9 cellular contexts compared by ENCODE assay signal in the genomic region with DNA sequence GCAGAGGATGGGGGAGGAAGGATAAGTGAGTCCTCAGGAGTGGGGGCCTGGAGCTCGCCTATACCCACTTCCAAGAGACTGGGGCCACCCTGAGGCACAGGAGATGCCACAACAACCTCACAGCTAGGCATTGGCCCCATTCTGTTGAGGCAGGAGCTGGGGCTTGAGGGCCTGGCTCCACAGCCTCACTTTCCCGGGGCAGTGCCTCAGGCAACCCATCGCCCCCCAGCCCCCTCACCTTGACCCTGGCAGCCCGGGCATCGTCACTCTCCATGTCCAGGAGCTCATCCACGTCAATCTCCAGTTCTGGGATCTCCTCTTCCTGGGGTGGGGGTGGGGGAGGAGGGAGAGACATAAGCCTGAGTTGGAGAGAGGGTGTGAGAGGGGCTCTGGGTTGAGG. TPM values are rescaled to one million over a fixed set of nuclear protein-coding genes. Genes with fewer than 3 reads are reported as not detected.
DNase-seq lines count a peak whose midpoint lies in the region; ATAC-seq, FAIRE-seq and TF ChIP-seq lines count a peak whose summit lies in the region.
"Had no signal": no experiment of that assay in that cellular context is flagged by ENCODE, and none has a peak within 500 bp of the region (broad histone marks: within the 10 kb centered on the region; RNA-seq: fewer than 3 reads in every experiment).

No MANE protein-coding gene starts in this region.

- FAIRE-seq in GM12891 (lab: Jason Lieb, UNC), result no peak

- intact Hi-C loops in sigmoid colon (cut with DNase I), result loop anchor here (5.0 kb wide), 1 partner anchor 57 kb away; a partner anchor contains a TSS

- H3K4me3 ChIP-seq in SK-N-MC (peak overlapping the region; percentile 99), fibroblast of mammary gland (ENCODE audit: control insufficient read depth, low read depth, low read length) (peak overlapping the region; percentile 98), sigmoid colon (peak overlapping the region; percentile 53 to 64 (median 56))

- ATAC-seq in GM21526 (IDR thresholded peaks at IDR 0.05; ENCODE audit: low FRiP score, unreplicated experiment), result no peak

- peak overlapping the region; percentile 92 for H3K9ac ChIP-seq in SK-N-MC (ENCODE audit: insufficient read length)

- DNase-seq in GM12891 (ENCODE audit: insufficient read length, low spot score) (no peak), SK-N-MC (ENCODE audit: low read depth, low spot score) (no peak), fibroblast of mammary gland (ENCODE audit: low read depth) (no peak), sigmoid colon (no peak), G401 (ENCODE audit: low spot score) (no peak), kidney tubule cell (ENCODE audit: low spot score) (no peak)
- DNase-seq in stimulated activated CD4-positive, alpha-beta T cell treated with anti-CD3 and anti-CD28 coated beads, Interleukin-12 subunit alpha, Interleukin-12 subunit beta, amount 100 ng/mL, for 4 hours, result no peak

- no peaks in the 10 kb centered on the region for H3K27me3 ChIP-seq in sigmoid colon

- no peak for TF ChIP-seq EP300 in sigmoid colon (IDR thresholded peaks at IDR 0.05)

- H3K36me3 ChIP-seq in SK-N-MC (ENCODE audit: insufficient read depth, low read length) (peaks cover 4% of the 10 kb centered on the region; the same call in 1 of the 2 replicates), sigmoid colon (peaks cover 0 to 9% (median 4%) of the 10 kb centered on the region in 4 donors)
- H3K36me3 ChIP-seq: neutrophil had no signal

- H3K9me3 ChIP-seq in SK-N-MC (ENCODE audit: low read depth, low read length) (no peaks in the 10 kb centered on the region), sigmoid colon (no peaks in the 10 kb centered on the region)
- H3K9me3 ChIP-seq: neutrophil had no signal

- in situ Hi-C loops in G401 (cut with HindIII; ENCODE audit: low sequenced_read_pairs), result no loop called here

- WGBS in sigmoid colon, 2 donors, result 15 to 50% methylated on average over 6 of the region's 6 CpGs

- TF ChIP-seq POLR2A in GM12891 (IDR thresholded peaks at IDR 0.05; ENCODE audit: low read depth, low read length), result no peak
- TF ChIP-seq POLR2A in sigmoid colon (IDR thresholded peaks at IDR 0.05), result no peak

- H3K27ac ChIP-seq in SK-N-MC (peak overlapping the region; percentile 25; the same call in 1 of the 2 replicates), sigmoid colon (peak overlapping the region; percentile 83 to 96 (median 90))

- H3K4me1 ChIP-seq in sigmoid colon, result peaks cover 0 to 63% (median 42%) of the 10 kb centered on the region in 4 donors

- TF ChIP-seq CTCF in fibroblast of mammary gland (conservative IDR thresholded peaks at IDR 0.05; ENCODE audit: control insufficient read depth, insufficient read depth, low read depth, low read length) (no peak), sigmoid colon (IDR thresholded peaks at IDR 0.05) (no peak)

TF ChIP-seq in GM12891, 5 proteins besides CTCF, POLR2A, EP300 and RAD21:
- TF ChIP-seq SPI1 (IDR thresholded peaks at IDR 0.05; ENCODE audit: low read depth, low read length), result no peak
- peak; percentile 61; the same call in 1 of the 2 replicates for TF ChIP-seq POLR2AphosphoS5 (IDR thresholded peaks at IDR 0.05; ENCODE audit: low read depth, low read length)

RNA-seq across cellular contexts. Expression of a gene that starts 1.8 kb away (rescaled TPM):
- 174 TPM for polyA plus RNA-seq in GM12891 (2012; ENCODE audit: low read depth, missing spikeins)
- total RNA-seq in sigmoid colon, result 10 to 100 TPM; 31.8 to 66.6 (median 51.3) TPM
- 100 to 1,000 TPM in 1 of 3 donors, 10 to 100 TPM in 2; 78.8 to 159 (median 93.7) TPM for polyA plus RNA-seq in sigmoid colon
- 293 and 394 TPM in 2 replicates for total RNA-seq in G401 (2014; rRNA removed; shearing (Covaris generic))

RNA-seq across cellular contexts. Expression of a gene that starts 4.1 kb away (rescaled TPM):
- 61.2 TPM for polyA plus RNA-seq in GM12891 (2012; ENCODE audit: low read depth, missing spikeins)
- 10 to 100 TPM; 49.2 to 70.5 (median 51.3) TPM for total RNA-seq in sigmoid colon
- polyA plus RNA-seq in sigmoid colon, result 100 to 1,000 TPM in 2 of 3 donors, 10 to 100 TPM in 1; 97.3 to 213 (median 116) TPM
- total RNA-seq in G401 (2014; rRNA removed; shearing (Covaris generic)), result 20.6 and 27.8 TPM in 2 replicates

RNA-seq across cellular contexts. Expression of a gene that starts 6.4 kb away (rescaled TPM):
- polyA plus RNA-seq in GM12891 (2012; ENCODE audit: low read depth, missing spikeins), result 3.9 TPM
- total RNA-seq in sigmoid colon, result 10 to 100 TPM; 10.6 to 17.7 (median 12.1) TPM
- polyA plus RNA-seq in sigmoid colon, result 10 to 100 TPM; 23.4 to 52.8 (median 35.4) TPM
- total RNA-seq in G401 (2014; rRNA removed; shearing (Covaris generic)), result 59.3 and 62.7 TPM in 2 replicates

RNA-seq across cellular contexts. Expression of a gene that starts 10.6 kb away (rescaled TPM):
- polyA plus RNA-seq in GM12891 (2012; ENCODE audit: low read depth, missing spikeins), result 85.3 TPM
- total RNA-seq in sigmoid colon, result 100 to 1,000 TPM in 2 of 4 donors, 10 to 100 TPM in 2; 76.7 to 117 (median 98.4) TPM
- polyA plus RNA-seq in sigmoid colon, result 10 to 100 TPM; 23.4 to 94.9 (median 42.6) TPM
- total RNA-seq in G401 (2014; rRNA removed; shearing (Covaris generic)), result 14.6 and 27.0 TPM in 2 replicates

RNA-seq across cellular contexts. Expression of a gene that starts 14.6 kb away (rescaled TPM):
- polyA plus RNA-seq in GM12891 (2012; ENCODE audit: low read depth, missing spikeins), result 50.3 TPM
- 10 to 100 TPM; 25.7 to 37.1 (median 28.1) TPM for total RNA-seq in sigmoid colon
- polyA plus RNA-seq in sigmoid colon, result 10 to 100 TPM; 27.5 to 68.1 (median 58.3) TPM
- total RNA-seq in G401 (2014; rRNA removed; shearing (Covaris generic)), result 10.3 and 24.1 TPM in 2 replicates
